In the genomic region with DNA sequence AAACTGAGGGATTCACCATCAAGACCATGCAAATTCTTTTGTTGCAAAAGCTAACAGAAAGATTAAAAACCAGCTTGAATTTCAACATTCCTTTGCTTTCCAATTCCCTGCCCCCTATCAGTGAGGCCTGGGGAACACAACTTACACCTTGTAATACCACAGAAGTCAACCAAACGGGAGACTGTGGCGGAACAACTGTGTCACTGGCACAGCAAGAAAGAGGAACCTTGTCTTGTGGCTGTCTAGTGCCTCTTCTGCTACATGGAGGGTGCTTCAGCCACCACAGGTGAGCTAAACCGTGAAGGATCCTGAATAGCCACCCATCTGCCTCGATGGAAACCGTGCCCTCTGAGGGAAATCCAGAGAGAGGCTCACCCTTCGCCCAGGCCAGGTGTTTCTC, we compare ENCODE assay signal across 12 cellular contexts. TPM values are rescaled to one million over a fixed set of nuclear protein-coding genes. Genes with fewer than 3 reads are reported as not detected.
DNase-seq lines count a peak whose midpoint lies in the region; TF ChIP-seq lines count a peak whose summit lies in the region.
"Had no signal": no experiment of that assay in that cellular context is flagged by ENCODE, and none has a peak within 500 bp of the region (broad histone marks: within the 10 kb centered on the region; RNA-seq: fewer than 3 reads in every experiment).

No MANE protein-coding gene starts in this region.

- no peak overlapping the region for H3K4me3 Mint-ChIP-seq in activated naive CD8-positive, alpha-beta T cell
- no peak overlapping the region for H3K4me3 Mint-ChIP-seq in activated naive CD8-positive, alpha-beta T cell treated with anti-CD3 and anti-CD28 coated beads for 36 hours
- H3K4me3 Mint-ChIP-seq in glutamatergic neuron (ENCODE audit: unreplicated experiment), result peak overlapping the region; percentile 49
- H3K4me3 Mint-ChIP-seq in Calu3 (ENCODE audit: low read depth, unreplicated experiment), result no peak overlapping the region

- H3K27ac ChIP-seq in RWPE1 (peak overlapping the region; percentile 31; the same call in 1 of the 2 replicates), thyroid gland (peak overlapping the region; percentile 74 to 87 (median 78))
- H3K27ac ChIP-seq: PC-9, tibial artery had no signal

- no peaks in the 10 kb centered on the region for H3K27me3 Mint-ChIP-seq in activated naive CD8-positive, alpha-beta T cell
- no peaks in the 10 kb centered on the region for H3K27me3 Mint-ChIP-seq in activated naive CD8-positive, alpha-beta T cell treated with anti-CD3 and anti-CD28 coated beads for 36 hours
- peaks cover 6% of the 10 kb centered on the region for H3K27me3 Mint-ChIP-seq in glutamatergic neuron (ENCODE audit: unreplicated experiment)
- no peaks in the 10 kb centered on the region for H3K27me3 Mint-ChIP-seq in Calu3 (ENCODE audit: unreplicated experiment)

- no peaks in the 10 kb centered on the region for H3K9me3 Mint-ChIP-seq in activated naive CD8-positive, alpha-beta T cell (ENCODE audit: low read depth)
- peaks cover 2% of the 10 kb centered on the region for H3K9me3 Mint-ChIP-seq in activated naive CD8-positive, alpha-beta T cell treated with anti-CD3 and anti-CD28 coated beads for 36 hours
- H3K9me3 Mint-ChIP-seq in glutamatergic neuron (ENCODE audit: unreplicated experiment), result peaks cover 2% of the 10 kb centered on the region
- no peaks in the 10 kb centered on the region for H3K9me3 Mint-ChIP-seq in Calu3 (ENCODE audit: low read depth, unreplicated experiment)

- no peaks in the 10 kb centered on the region for H3K36me3 ChIP-seq in thyroid gland
- H3K36me3 ChIP-seq: pancreas had no signal

- H3K4me3 ChIP-seq in thyroid gland (replicated peaks in 1 of 3), result no peak overlapping the region
- H3K4me3 ChIP-seq: pancreas, PC-9, tibial artery had no signal

- CTCF ChIA-PET in RWPE1 (lab: Yijun Ruan, JAX), result no interaction called here
- CTCF ChIA-PET in Calu3 (lab: Charles Lee), result no interaction called here

- peaks cover 86% of the 10 kb centered on the region for H3K4me1 Mint-ChIP-seq in activated naive CD8-positive, alpha-beta T cell (ENCODE audit: low read depth)
- H3K4me1 Mint-ChIP-seq in activated naive CD8-positive, alpha-beta T cell treated with anti-CD3 and anti-CD28 coated beads for 36 hours, result peaks cover 76% of the 10 kb centered on the region
- peaks cover 28% of the 10 kb centered on the region for H3K4me1 Mint-ChIP-seq in glutamatergic neuron (ENCODE audit: low read depth, unreplicated experiment)
- peaks cover 57% of the 10 kb centered on the region for H3K4me1 Mint-ChIP-seq in Calu3 (ENCODE audit: low read depth, unreplicated experiment)

- no TSS peak for BruUV-seq in Calu3 (replicated peaks; lab: Mats Ljungman, UMichigan)

- H3K36me3 Mint-ChIP-seq in activated naive CD8-positive, alpha-beta T cell, result peaks cover 9% of the 10 kb centered on the region
- H3K36me3 Mint-ChIP-seq in activated naive CD8-positive, alpha-beta T cell treated with anti-CD3 and anti-CD28 coated beads for 36 hours, result peaks cover 45% of the 10 kb centered on the region
- H3K36me3 Mint-ChIP-seq in glutamatergic neuron (ENCODE audit: unreplicated experiment) (peaks cover 11% of the 10 kb centered on the region), Calu3 (ENCODE audit: insufficient read depth, unreplicated experiment) (peaks cover 38% of the 10 kb centered on the region)

- POLR2A ChIA-PET in RWPE1 (lab: Yijun Ruan, JAX; ENCODE audit: low non-redundant PET), result no interaction called here

- no peak for DNase-seq in activated naive CD8-positive, alpha-beta T cell treated with anti-CD3 and anti-CD28 coated beads for 36 hours
- DNase-seq in RWPE1 (ENCODE audit: low spot score) (no peak), glutamatergic neuron (no peak), thyroid gland (peak; percentile 79 to 82), Calu3 (no peak), NAMALWA (ENCODE audit: low spot score) (no peak), dedifferentiated amniotic fluid mesenchymal stem cell (ENCODE audit: extremely low spot score) (no peak)
- DNase-seq: NCI-H1436 treated with DMSO at 0.1 percent for 48 hours, pancreas, tibial artery had no signal

- peaks cover 71 to 85% of the 10 kb centered on the region in 2 donors for H3K4me1 ChIP-seq in thyroid gland

- intact Hi-C loops in thyroid gland (cut with DNase I) (loop anchor here (5.0 kb wide), 1 partner anchor 38 kb away; no protein-coding TSS in a partner anchor), Calu3 (cut with micrococcal nuclease; ENCODE audit: unreplicated experiment) (no loop called here)

- TF ChIP-seq POLR2A in thyroid gland (IDR thresholded peaks at IDR 0.05), result peak in 1 of 2 donors; percentile 41

- WGBS in thyroid gland, 2 donors, result 49 to 53% methylated on average over 6 of the region's 6 CpGs

- no peaks in the 10 kb centered on the region for H3K27me3 ChIP-seq in thyroid gland
- H3K27me3 ChIP-seq: pancreas, tibial artery had no signal

- peak overlapping the region; percentile 6 for H3K27ac Mint-ChIP-seq in activated naive CD8-positive, alpha-beta T cell
- H3K27ac Mint-ChIP-seq in activated naive CD8-positive, alpha-beta T cell treated with anti-CD3 and anti-CD28 coated beads for 36 hours, result no peak overlapping the region
- H3K27ac Mint-ChIP-seq in glutamatergic neuron (ENCODE audit: unreplicated experiment) (peak overlapping the region; percentile 85), Calu3 (ENCODE audit: unreplicated experiment) (no peak overlapping the region)

- no peak for TF ChIP-seq CTCF in RWPE1 (conservative IDR thresholded peaks at IDR 0.05; ENCODE audit: low read depth)
- no peak for TF ChIP-seq CTCF in glutamatergic neuron (IDR thresholded peaks at IDR 0.05; ENCODE audit: partially characterized antibody, unreplicated experiment)
- TF ChIP-seq CTCF in thyroid gland (IDR thresholded peaks at IDR 0.05), result no peak
- TF ChIP-seq CTCF in Calu3 (IDR thresholded peaks at IDR 0.05; ENCODE audit: unreplicated experiment), result no peak

- no peaks in the 10 kb centered on the region for H3K9me3 ChIP-seq in thyroid gland
- H3K9me3 ChIP-seq: pancreas, tibial artery had no signal

RNA-seq across cellular contexts. Expression of a gene that starts 11.4 kb away (rescaled TPM):
- total RNA-seq in activated naive CD8-positive, alpha-beta T cell treated with anti-CD3 and anti-CD28 coated beads for 36 hours, result 10 to 100 TPM; 48.8 to 55.4 TPM
- total RNA-seq in glutamatergic neuron (ENCODE audit: unreplicated experiment), result 41.4 TPM
- total RNA-seq in thyroid gland, result 10 to 100 TPM; 43.2 to 60.6 (median 51.8) TPM
- total RNA-seq in Calu3 (2022), result 47.3 and 47.5 TPM in 2 replicates

RNA-seq across cellular contexts. Expression of a gene that starts 14.3 kb away (rescaled TPM):
- 10 to 100 TPM; 63.1 to 67.4 TPM for total RNA-seq in activated naive CD8-positive, alpha-beta T cell treated with anti-CD3 and anti-CD28 coated beads for 36 hours
- total RNA-seq in glutamatergic neuron (ENCODE audit: unreplicated experiment), result 38.0 TPM
- total RNA-seq in thyroid gland, result 10 to 100 TPM; 19.4 to 38.6 (median 27.5) TPM
- 115 and 143 TPM in 2 replicates for total RNA-seq in Calu3 (2022)

Comparison
In these comparisons a context has a peak if more than half of its experiments do, and no peak if none do; other contexts are left out.
1. H3K27ac Mint-ChIP-seq: peak in activated naive CD8-positive, alpha-beta T cell (single experiment) and glutamatergic neuron (single experiment); none in activated naive CD8-positive, alpha-beta T cell treated with anti-CD3 and anti-CD28 coated beads for 36 hours (single experiment) and Calu3 (single experiment).
2. DNase-seq: peak in thyroid gland (2 of 2); none in activated naive CD8-positive, alpha-beta T cell treated with anti-CD3 and anti-CD28 coated beads for 36 hours (single experiment), RWPE1 (single experiment), glutamatergic neuron (single experiment), Calu3 (single experiment), NAMALWA (single experiment) and dedifferentiated amniotic fluid mesenchymal stem cell (single experiment).